Comparison of ENCODE assay signal across 20 cellular contexts in the genomic region with DNA sequence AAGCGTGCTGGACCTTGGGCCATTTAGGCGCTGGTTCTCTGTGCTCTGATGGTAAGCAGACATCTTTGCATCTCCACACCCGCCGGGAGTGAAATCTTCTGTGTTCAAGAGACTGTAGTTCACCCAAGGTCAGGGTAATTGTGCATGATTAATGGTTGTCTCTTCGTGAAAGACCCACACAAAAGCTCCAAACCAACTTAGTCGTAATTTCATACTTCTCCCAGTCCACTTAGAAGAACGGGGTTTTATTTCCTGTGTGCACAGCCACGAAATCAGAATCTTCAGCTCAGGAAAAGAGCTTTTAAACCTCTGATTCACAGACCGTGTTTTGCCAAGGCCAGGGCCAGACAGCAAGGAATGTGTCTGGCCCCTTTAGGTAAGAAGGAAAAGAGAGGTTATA.
DNase-seq lines count a peak whose midpoint lies in the region; ATAC-seq lines count a peak whose summit lies in the region.
"Had no signal": no experiment of that assay in that cellular context is flagged by ENCODE, and none has a peak within 500 bp of the region (broad histone marks: within the 10 kb centered on the region; RNA-seq: fewer than 3 reads in every experiment).

No MANE protein-coding gene starts in this region.

- H3K4me2 ChIP-seq in GM23248 (ENCODE audit: unreplicated experiment) (no peak overlapping the region), trophoblast cell (ENCODE audit: low read length) (no peak overlapping the region)
- H3K4me2 ChIP-seq: A549 had no signal

- H3K27me3 ChIP-seq in GM23248 (replicated peaks; ENCODE audit: insufficient read depth), result no peaks in the 10 kb centered on the region
- no peaks in the 10 kb centered on the region for H3K27me3 ChIP-seq in trophoblast cell (ENCODE audit: insufficient read depth, low read length)

- no peaks in the 10 kb centered on the region for H3F3A ChIP-seq in GM23248 (ENCODE audit: insufficient read depth)

- H3K27ac ChIP-seq in GM23248 (no peak overlapping the region), trophoblast cell (ENCODE audit: low read depth, low read length) (no peak overlapping the region)
- H3K27ac ChIP-seq: A549 had no signal

- no peaks in the 10 kb centered on the region for H4K20me1 ChIP-seq in GM23248 (ENCODE audit: insufficient read depth)

- in situ Hi-C loops in GM23248 (cut with MboI), result no loop called here

- WGBS in GM23248 (ENCODE audit: low coverage in 1 of 2, low lambda C conversion rate in 2 of 2, missing lambda C conversion rate in 2 of 2), 2 experiments, result 58 to 59% methylated on average over 9 of the region's 9 CpGs
- no CpG with 5 or more reads among the region's 9 CpGs for WGBS in trophoblast cell (ENCODE audit: extremely low coverage, insufficient coverage, insufficient read length)

- no peak overlapping the region for H3K27ac Mint-ChIP-seq in activated T-cell treated with anti-CD3 and anti-CD28 coated beads, Interleukin-2, amount 50 U/mL, for 72 hours

- H4K8ac ChIP-seq in trophoblast cell (ENCODE audit: low read depth, low read length), result no peak overlapping the region

- H4K12ac ChIP-seq in trophoblast cell (ENCODE audit: low read depth, low read length), result no peak overlapping the region

- no peak overlapping the region for H3K4me3 Mint-ChIP-seq in activated T-cell treated with anti-CD3 and anti-CD28 coated beads, Interleukin-2, amount 50 U/mL, for 72 hours

- no peaks in the 10 kb centered on the region for H3K79me1 ChIP-seq in trophoblast cell (ENCODE audit: low read length)

- H3K9me3 ChIP-seq in GM23248 (ENCODE audit: low read depth) (no peaks in the 10 kb centered on the region), trophoblast cell (ENCODE audit: insufficient read depth, low read depth, low read length) (no peaks in the 10 kb centered on the region)

- no peak overlapping the region for H3K18ac ChIP-seq in trophoblast cell (ENCODE audit: low read length)

- H3K4me1 Mint-ChIP-seq in activated T-cell treated with anti-CD3 and anti-CD28 coated beads, Interleukin-2, amount 50 U/mL, for 72 hours (ENCODE audit: low read depth), result no peaks in the 10 kb centered on the region

- H3K27me3 Mint-ChIP-seq in activated T-cell treated with anti-CD3 and anti-CD28 coated beads, Interleukin-2, amount 50 U/mL, for 72 hours (ENCODE audit: low read depth), result peaks cover 5% of the 10 kb centered on the region

- H3K4me3 ChIP-seq in GM23248, result no peak overlapping the region
- H3K4me3 ChIP-seq in trophoblast cell (ENCODE audit: low read depth, low read length), result no peak overlapping the region
- H3K4me3 ChIP-seq: A549 had no signal

- no peak overlapping the region for H3K14ac ChIP-seq in trophoblast cell (ENCODE audit: low read length)

- no peak overlapping the region for H2BK5ac ChIP-seq in trophoblast cell (ENCODE audit: low read depth, low read length, poor library complexity)

- no peaks in the 10 kb centered on the region for H3K36me3 ChIP-seq in GM23248 (ENCODE audit: low read depth)
- no peaks in the 10 kb centered on the region for H3K36me3 ChIP-seq in trophoblast cell (ENCODE audit: control insufficient read depth in 1 of 2, insufficient read depth in 2 of 2, low read length in 2 of 2)

- peak overlapping the region; percentile 65 for H2BK12ac ChIP-seq in trophoblast cell (ENCODE audit: low read length)

- H3K9me2 ChIP-seq in GM23248 (ENCODE audit: insufficient read depth), result no peaks in the 10 kb centered on the region

- no peaks in the 10 kb centered on the region for H3K36me3 Mint-ChIP-seq in activated T-cell treated with anti-CD3 and anti-CD28 coated beads, Interleukin-2, amount 50 U/mL, for 72 hours (ENCODE audit: insufficient read depth in 2 of 2)

- H3K79me2 ChIP-seq in GM23248 (ENCODE audit: insufficient read depth) (no peaks in the 10 kb centered on the region), trophoblast cell (ENCODE audit: control insufficient read depth, insufficient read depth, low read length, poor library complexity) (no peaks in the 10 kb centered on the region)

- H2BK120ac ChIP-seq in trophoblast cell (ENCODE audit: insufficient read depth, low read length, poor library complexity), result no peak overlapping the region

- no peak overlapping the region for H3K23ac ChIP-seq in trophoblast cell (ENCODE audit: low read length)

- H3K9me3 Mint-ChIP-seq in activated T-cell treated with anti-CD3 and anti-CD28 coated beads, Interleukin-2, amount 50 U/mL, for 72 hours, result peaks cover 0 to 2% of the 10 kb centered on the region in 2 donors

- H4K91ac ChIP-seq in trophoblast cell (ENCODE audit: low read depth, low read length), result no peak overlapping the region

- DNase-seq in GM23248 (peak; percentile 10), SK-N-DZ (ENCODE audit: low spot score) (peak; percentile 86), islet precursor cell (peak; percentile 52), trophoblast cell (no peak), NCI-H146 treated with DMSO at 0.1 percent for 48 hours (lab: John Stamatoyannopoulos, UW; ENCODE audit: unreplicated experiment) (no peak), NCI-H1694 treated with DMSO at 0.1 percent for 48 hours (lab: John Stamatoyannopoulos, UW) (no peak)
- no peak for DNase-seq in activated T-cell treated with anti-CD3 and anti-CD28 coated beads, Interleukin-2, amount 50 U/mL, for 72 hours
- DNase-seq: Calu3, DND-41, Karpas-422, NCI-H1092 treated with DMSO at 0.1 percent for 48 hours, NCI-H1436, NCI-H1930, NCI-H345, NCI-H510A treated with DMSO at 0.1 percent for 48 hours, PC-3, T-helper 1 cell had no signal

- no peaks in the 10 kb centered on the region for H3K4me1 ChIP-seq in GM23248 (ENCODE audit: insufficient read depth)
- peaks cover 8 to 12% of the 10 kb centered on the region in 2 experiments for H3K4me1 ChIP-seq in trophoblast cell (ENCODE audit: control insufficient read depth in 1 of 2, insufficient read depth in 2 of 2, low read length in 2 of 2)
- H3K4me1 ChIP-seq: A549 had no signal

- ATAC-seq in HG03159 (IDR thresholded peaks at IDR 0.05; ENCODE audit: unreplicated experiment), result no peak
- ATAC-seq in activated T-cell treated with anti-CD3 and anti-CD28 coated beads, Interleukin-2, amount 50 U/mL, for 72 hours (replicated peaks in 1 of 2), result no peak
- ATAC-seq: A549, PC-3, Right ventricle myocardium inferior had no signal

- H2AK5ac ChIP-seq in trophoblast cell (ENCODE audit: low read length), result no peak overlapping the region

- no peak overlapping the region for H3K4ac ChIP-seq in trophoblast cell (ENCODE audit: low read depth, low read length)

- H2AFZ ChIP-seq in GM23248 (no peak overlapping the region), trophoblast cell (ENCODE audit: insufficient read depth, low read length, poor library complexity) (no peak overlapping the region)

- H3K9ac ChIP-seq in GM23248 (no peak overlapping the region), trophoblast cell (ENCODE audit: low read length) (no peak overlapping the region)

Comparison
In these comparisons a context has a peak if more than half of its experiments do, and no peak if none do; other contexts are left out.
1. DNase-seq: peak in GM23248 (single experiment), SK-N-DZ (single experiment) and islet precursor cell (single experiment); none in trophoblast cell (0 of 2), NCI-H146 treated with DMSO at 0.1 percent for 48 hours (single experiment), NCI-H1694 treated with DMSO at 0.1 percent for 48 hours (single experiment) and activated T-cell treated with anti-CD3 and anti-CD28 coated beads, Interleukin-2, amount 50 U/mL, for 72 hours (0 of 2).